ENCODE assay signal across 8 cellular contexts in the genomic region with DNA sequence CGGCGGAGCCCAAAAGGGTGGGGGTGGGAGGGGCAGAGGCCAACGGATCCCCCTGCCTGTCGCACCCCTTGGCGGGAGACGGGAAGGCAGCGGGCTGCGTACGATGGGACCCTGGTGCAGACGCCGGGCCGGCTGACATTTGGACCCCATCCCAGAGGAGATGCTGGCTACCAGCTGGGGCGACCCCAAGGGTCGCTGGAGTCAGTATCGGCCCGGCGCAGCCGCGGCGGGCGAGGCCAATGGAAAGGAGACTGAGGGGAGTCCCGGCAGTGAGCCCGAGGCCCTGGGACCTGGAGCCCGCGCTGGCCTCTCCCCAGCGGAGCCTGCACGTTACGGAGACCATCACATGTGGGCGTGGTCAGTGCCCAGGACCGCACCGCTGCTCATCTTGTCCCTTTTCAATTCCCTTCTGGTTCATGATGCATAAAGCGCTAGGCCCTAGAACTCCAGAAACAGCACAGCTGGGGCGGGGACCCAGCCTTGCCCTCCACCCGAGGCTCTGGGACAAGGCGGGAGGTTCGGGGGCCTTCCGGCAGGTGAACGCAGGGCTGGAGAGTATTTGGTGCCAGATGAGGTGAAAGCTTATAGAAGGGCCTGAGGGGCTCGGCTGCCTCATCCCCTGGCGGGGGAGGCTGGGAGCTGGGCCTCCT. TPM values are rescaled to one million over a fixed set of nuclear protein-coding genes. Genes with fewer than 3 reads are reported as not detected.
DNase-seq lines count a peak whose midpoint lies in the region; ATAC-seq and TF ChIP-seq lines count a peak whose summit lies in the region.

No MANE protein-coding gene starts in this region.

- H3K4me3 Mint-ChIP-seq in CD8-positive, alpha-beta T cell: peak overlapping the region; percentile 74

- H3K27me3 ChIP-seq in CD8-positive, alpha-beta T cell (ENCODE audit: insufficient read depth, low read length): peaks cover 19% of the 10 kb centered on the region
- H3K27me3 ChIP-seq in breast epithelium: peaks cover 28 to 66% of the 10 kb centered on the region in 2 donors

- peak; percentile 16 for TF ChIP-seq CTCF in CD8-positive, alpha-beta T cell (IDR thresholded peaks at IDR 0.05)
- no peak for TF ChIP-seq CTCF in breast epithelium (IDR thresholded peaks at IDR 0.05)
- TF ChIP-seq CTCF in GM10248 (IDR thresholded peaks at IDR 0.05; ENCODE audit: control extremely low read depth, extremely low read depth, low read depth, missing control alignments): no peak

- H3K4me1 Mint-ChIP-seq in CD8-positive, alpha-beta T cell (ENCODE audit: low read depth): peaks cover 14% of the 10 kb centered on the region

- peak overlapping the region; percentile 58 for H3K4me3 ChIP-seq in CD8-positive, alpha-beta T cell (ENCODE audit: low read depth, low read length)
- H3K4me3 ChIP-seq in breast epithelium (peak overlapping the region; percentile 29 to 69 (median 49)), mesodermal cell (ENCODE audit: extremely low read depth, insufficient read depth, low read length, poor library complexity, severe bottlenecking) (peak overlapping the region; percentile 24)

- peaks cover 2% of the 10 kb centered on the region for H3K27me3 Mint-ChIP-seq in CD8-positive, alpha-beta T cell (ENCODE audit: low read depth)

- CTCF ChIA-PET in CD8-positive, alpha-beta T cell (lab: Charles Lee): interaction anchor here (1.0 to 1.8 kb wide), 5 partner anchors 14 to 38 kb away, joined by 3 to 10 read pairs (median 3); a partner anchor contains a TSS
- CTCF ChIA-PET in GM10248 (lab: Yijun Ruan, JAX): no interaction called here

- peaks cover 51% of the 10 kb centered on the region for H3K4me1 ChIP-seq in CD8-positive, alpha-beta T cell (ENCODE audit: insufficient read depth, low read length)
- H3K4me1 ChIP-seq in breast epithelium (peaks cover 32 to 38% of the 10 kb centered on the region in 2 donors), mesodermal cell (ENCODE audit: control insufficient read depth, insufficient read depth, low read length, poor library complexity, severe bottlenecking) (peaks cover 23% of the 10 kb centered on the region)

- peaks cover 2% of the 10 kb centered on the region for H3K36me3 ChIP-seq in CD8-positive, alpha-beta T cell (ENCODE audit: insufficient read depth, low read length)
- H3K36me3 ChIP-seq in breast epithelium (no peaks in the 10 kb centered on the region), mesodermal cell (ENCODE audit: control insufficient read depth, insufficient read depth, low read length) (peaks cover 12% of the 10 kb centered on the region)

- H3K9me3 Mint-ChIP-seq in CD8-positive, alpha-beta T cell: no peaks in the 10 kb centered on the region

- no peak for TF ChIP-seq POLR2A in breast epithelium (IDR thresholded peaks at IDR 0.05)

- no peak overlapping the region for H3K27ac Mint-ChIP-seq in CD8-positive, alpha-beta T cell

- DNase-seq in CD8-positive, alpha-beta T cell: peak in 1 of 7 experiments; percentile 21
- DNase-seq in NCI-H1105 treated with DMSO at 0.1 percent for 48 hours (lab: John Stamatoyannopoulos, UW) (peak; percentile 64), breast epithelium (ENCODE audit: low spot score in 2 of 2) (no peak), NOMO-1 treated with dmso at 0.1 percent for 144 hours (lab: John Stamatoyannopoulos, UW; ENCODE audit: unreplicated experiment) (no peak), GM10248 (ENCODE audit: extremely low spot score) (no peak), globus pallidus (ENCODE audit: low spot score) (no peak)

- POLR2A ChIA-PET in CD8-positive, alpha-beta T cell (lab: Charles Lee): interaction anchor here (0.7 to 1.3 kb wide), 6 partner anchors 11 to 404 kb away, joined by 3 to 6 read pairs (median 3); a partner anchor contains a TSS
- POLR2A ChIA-PET in GM10248 (lab: Yijun Ruan, JAX): no interaction called here

- WGBS in mesodermal cell (ENCODE audit: insufficient coverage in 2 of 2), 2 experiments: 6 to 7% methylated on average over 27 to 38 of the region's 40 CpGs

- intact Hi-C loops in CD8-positive, alpha-beta T cell (cut with DNase I, micrococcal nuclease): loop anchor here in 1 of 2 experiments (1.0 to 2.0 kb wide), 3 partner anchors 8 to 42 kb away; a partner anchor contains a TSS
- intact Hi-C loops in breast epithelium (cut with DNase I; ENCODE audit: low total_unique reads): no loop called here

- H3K27ac ChIP-seq in CD8-positive, alpha-beta T cell (ENCODE audit: low read depth, low read length): no peak overlapping the region
- H3K27ac ChIP-seq in breast epithelium (no peak overlapping the region), mesodermal cell (ENCODE audit: low read depth, low read length, severe bottlenecking) (no peak overlapping the region)

- no peaks in the 10 kb centered on the region for H3K9me3 ChIP-seq in CD8-positive, alpha-beta T cell (ENCODE audit: low read length)
- H3K9me3 ChIP-seq in breast epithelium (no peaks in the 10 kb centered on the region), mesodermal cell (ENCODE audit: control insufficient read depth, low read length) (no peaks in the 10 kb centered on the region)

- peak; percentile 24 for ATAC-seq in CD8-positive, alpha-beta T cell
- ATAC-seq in HG03159 (IDR thresholded peaks at IDR 0.05; ENCODE audit: unreplicated experiment): no peak

- H3K36me3 Mint-ChIP-seq in CD8-positive, alpha-beta T cell: peaks cover 3% of the 10 kb centered on the region

RNA-seq across cellular contexts. Expression of a gene that starts 8.0 kb away (rescaled TPM):
- total RNA-seq in CD8-positive, alpha-beta T cell: 10 to 100 TPM; 11.9 to 12.1 TPM
- total RNA-seq in breast epithelium: 10 to 100 TPM; 27.7 to 32.8 (median 28.7) TPM
- 27.0 TPM for polyA plus RNA-seq in mesodermal cell (2013, experiment 1 of 2)
- 19.3 TPM for polyA plus RNA-seq in mesodermal cell (2013, experiment 2 of 2)

RNA-seq across cellular contexts. Expression of a gene that starts 19.2 kb away (rescaled TPM):
- 1 to 10 TPM; 5.4 to 6.1 TPM for total RNA-seq in CD8-positive, alpha-beta T cell
- total RNA-seq in breast epithelium: 1 to 10 TPM; 2.2 to 10.0 (median 5.9) TPM
- 10.1 TPM for polyA plus RNA-seq in mesodermal cell (2013, experiment 1 of 2)
- 10.3 TPM for polyA plus RNA-seq in mesodermal cell (2013, experiment 2 of 2)

RNA-seq across cellular contexts. Expression of a gene that starts 20.0 kb away (rescaled TPM):
- total RNA-seq in CD8-positive, alpha-beta T cell: 1 to 10 TPM; 2.0 to 2.5 TPM
- total RNA-seq in breast epithelium: 10 to 100 TPM in 2 of 3 donors, 1 to 10 TPM in 1; 4.3 to 17.4 (median 11.0) TPM
- 3.9 TPM for polyA plus RNA-seq in mesodermal cell (2013, experiment 1 of 2)
- polyA plus RNA-seq in mesodermal cell (2013, experiment 2 of 2): 3.0 TPM

RNA-seq across cellular contexts. Expression of a gene that starts 21.1 kb away (rescaled TPM):
- under 1 TPM; 0.27 to 0.33 TPM for total RNA-seq in CD8-positive, alpha-beta T cell
- under 1 TPM; under 0.01 to 0.29 (median 0.16) TPM for total RNA-seq in breast epithelium
- 1.6 TPM for polyA plus RNA-seq in mesodermal cell (2013, experiment 1 of 2)
- 1.5 TPM for polyA plus RNA-seq in mesodermal cell (2013, experiment 2 of 2)

RNA-seq across cellular contexts. Expression of a gene that starts 32.8 kb away (rescaled TPM):
- total RNA-seq in CD8-positive, alpha-beta T cell: 1,000 to 10,000 TPM; 2,066 to 2,071 TPM
- 1,000 to 10,000 TPM; 2,978 to 3,238 (median 2,982) TPM for total RNA-seq in breast epithelium
- polyA plus RNA-seq in mesodermal cell (2013, experiment 1 of 2): 2,052 TPM
- polyA plus RNA-seq in mesodermal cell (2013, experiment 2 of 2): 1,718 TPM
